In genomic region chr15:69715205-69715604, GRCh38 we compare ENCODE assay signal across 23 cellular contexts.
DNase-seq lines count a peak whose midpoint lies in the region; ATAC-seq, FAIRE-seq and TF ChIP-seq lines count a peak whose summit lies in the region.
"Had no signal": no experiment of that assay in that cellular context is flagged by ENCODE, and none has a peak within 500 bp of the region (broad histone marks: within the 10 kb centered on the region; RNA-seq: fewer than 3 reads in every experiment).

No MANE protein-coding gene starts in this region.

- H4K20me1 ChIP-seq in MM.1S (ENCODE audit: insufficient read depth, low read length) (no peaks in the 10 kb centered on the region), HepG2 (ENCODE audit: insufficient read depth, low read length) (no peaks in the 10 kb centered on the region)

- H3K4me2 ChIP-seq in MM.1S (ENCODE audit: low read depth, low read length) (peak overlapping the region; percentile 47; the same call in 1 of the 2 replicates), HepG2 (ENCODE audit: low read depth, low read length) (no peak overlapping the region)

- no peak for TF ChIP-seq EP300 in HepG2 (IDR thresholded peaks at IDR 0.05; ENCODE audit: low read depth in 2 of 2, low read length in 2 of 2)
- no peak for TF ChIP-seq EP300 in HepG2 (CRISPR knock-in tag; IDR thresholded peaks at IDR 0.05; ENCODE audit: borderline replicate concordance)

- peak overlapping the region; percentile 35 for H3K27ac Mint-ChIP-seq in activated CD4-positive, alpha-beta memory T cell treated with anti-CD3 and anti-CD28 coated beads for 36 hours
- H3K27ac Mint-ChIP-seq in activated CD4-positive, alpha-beta memory T cell treated with anti-CD3 and anti-CD28 coated beads, Interleukin-2, amount 10 ng/mL, durations not matched to agents 7 days and 5 days: no peak overlapping the region
- H3K27ac Mint-ChIP-seq in effector memory CD8-positive, alpha-beta T cell: peak overlapping the region; percentile 88 to 90
- H3K27ac Mint-ChIP-seq in stimulated activated memory B cell treated with anti-CD40 and anti-IgM and Interleukin-4, amounts not matched to agents 10 μg/mL and 1 μg/mL and 100 μg/mL, for 72 hours: peak overlapping the region; percentile 31
- H3K27ac Mint-ChIP-seq: endodermal cell, H9, memory B cell had no signal

- no peak for DNase-seq in activated CD4-positive, alpha-beta memory T cell treated with anti-CD3 and anti-CD28 coated beads for 36 hours
- DNase-seq in activated CD4-positive, alpha-beta memory T cell treated with anti-CD3 and anti-CD28 coated beads, Interleukin-2, amount 10 ng/mL, durations not matched to agents 7 days and 5 days: no peak
- DNase-seq in MM.1S (no peak), HepG2 (ENCODE audit: low spot score) (no peak), upper lobe of right lung (no peak)
- DNase-seq in effector memory CD8-positive, alpha-beta T cell: no peak
- DNase-seq: amniotic stem cell; DMS153; endodermal cell; H9; IMR-90; NCI-H2107; NCI-H446 treated with DMSO at 0.1 percent for 48 hours; stimulated activated CD4-positive, alpha-beta T cell treated with anti-CD3 and anti-CD28 coated beads, Interleukin-4, amount 100 ng/mL, for 24 hours; transverse colon; WERI-Rb-1 had no signal

- intact Hi-C loops in activated CD4-positive, alpha-beta memory T cell treated with anti-CD3 and anti-CD28 coated beads for 36 hours (cut with micrococcal nuclease): loop anchor here (2.0 to 10.0 kb wide), 3 partner anchors 540 to 890 kb away; partner anchors contain the start of gene ANP32A
- intact Hi-C loops in HepG2 (cut with micrococcal nuclease; ENCODE audit: unreplicated experiment): no loop called here
- intact Hi-C loops in upper lobe of right lung (cut with DNase I): no loop called here

- no TSS peak for BruUV-seq in HepG2 (replicated peaks; lab: Mats Ljungman, UMichigan)

- TF ChIP-seq CTCF in MM.1S (IDR thresholded peaks at IDR 0.05; ENCODE audit: low read length): no peak
- TF ChIP-seq CTCF in HepG2 (CRISPR knock-in tag; IDR thresholded peaks at IDR 0.05): no peak
- TF ChIP-seq CTCF in upper lobe of right lung (IDR thresholded peaks at IDR 0.05): no peak

- CTCF ChIA-PET in activated CD4-positive, alpha-beta memory T cell treated with anti-CD3 and anti-CD28 coated beads for 36 hours (lab: Charles Lee): no interaction called here
- CTCF ChIA-PET in activated CD4-positive, alpha-beta memory T cell treated with anti-CD3 and anti-CD28 coated beads, Interleukin-2, amount 10 ng/mL, durations not matched to agents 7 days and 5 days (lab: Charles Lee): no interaction called here
- CTCF ChIA-PET in HepG2 (lab: Yijun Ruan, JAX; ENCODE audit: low intra/inter-chr PET ratio, low total read pairs): no interaction called here

- H2AFZ ChIP-seq in MM.1S (ENCODE audit: low read length) (no peak overlapping the region), HepG2 (ENCODE audit: low read length) (no peak overlapping the region)

- 31% methylated on average over 2 of the region's 2 CpGs for whole genome bisulfite sequencing in HepG2 (ENCODE audit: low lambda C conversion rate)

- no peak for TF ChIP-seq RAD21 in HepG2 (CRISPR knock-in tag; IDR thresholded peaks at IDR 0.05)

- H3K27ac ChIP-seq in MM.1S (ENCODE audit: low read length): no peak overlapping the region
- no peak overlapping the region for H3K27ac ChIP-seq in HepG2 (ENCODE audit: extremely low read length, insufficient read depth, low read length)
- no peak overlapping the region for H3K27ac ChIP-seq in upper lobe of right lung
- H3K27ac ChIP-seq: breast epithelium, coronary artery, transverse colon, WERI-Rb-1 had no signal

- H3K4me3 ChIP-seq in MM.1S (ENCODE audit: low read length) (no peak overlapping the region), HepG2 (replicated peaks in 1 of 3; ENCODE audit: insufficient read depth in 1 of 3, low read depth in 2 of 3, low read length in 3 of 3) (no peak overlapping the region), upper lobe of right lung (no peak overlapping the region)
- H3K4me3 ChIP-seq: breast epithelium, coronary artery, transverse colon had no signal

- no peak for ATAC-seq in effector memory CD8-positive, alpha-beta T cell (replicated peaks)
- ATAC-seq in stimulated activated memory B cell treated with anti-CD40 and anti-IgM and Interleukin-4, amounts not matched to agents 10 μg/mL and 1 μg/mL and 100 μg/mL, for 72 hours: no peak
- ATAC-seq in HG03565 (IDR thresholded peaks at IDR 0.05; ENCODE audit: unreplicated experiment) (no peak), HepG2 (no peak), upper lobe of right lung (no peak)
- ATAC-seq: Panc1 had no signal

- H3K9me2 ChIP-seq in MM.1S (replicated peaks; ENCODE audit: insufficient read depth, low read length): no peaks in the 10 kb centered on the region

- H3F3A ChIP-seq in MM.1S (ENCODE audit: insufficient read depth, low read length): peaks cover 23% of the 10 kb centered on the region

- H3K27me3 ChIP-seq in MM.1S (replicated peaks; ENCODE audit: insufficient read depth, low read length): peaks cover 16% of the 10 kb centered on the region
- peaks cover 0 to 13% of the 10 kb centered on the region in 2 experiments; a peak in 1 of 5 replicates for H3K27me3 ChIP-seq in HepG2 (ENCODE audit: control insufficient read depth in 1 of 2, insufficient read depth in 2 of 2, low read length in 2 of 2)
- H3K27me3 ChIP-seq in upper lobe of right lung: no peaks in the 10 kb centered on the region
- H3K27me3 ChIP-seq: breast epithelium, transverse colon had no signal

- H3K4me1 ChIP-seq in MM.1S (ENCODE audit: low read length) (peaks cover 37% of the 10 kb centered on the region), HepG2 (ENCODE audit: insufficient read depth, low read length) (peaks cover 12% of the 10 kb centered on the region), upper lobe of right lung (peaks cover 19% of the 10 kb centered on the region)
- H3K4me1 ChIP-seq: breast epithelium had no signal

- no peak for TF ChIP-seq POLR2A in HepG2 (IDR thresholded peaks at IDR 0.05; ENCODE audit: insufficient read depth in 1 of 2, low read depth in 2 of 2, low read length in 2 of 2)

- POLR2A ChIA-PET in activated CD4-positive, alpha-beta memory T cell treated with anti-CD3 and anti-CD28 coated beads for 36 hours (lab: Charles Lee): no interaction called here
- POLR2A ChIA-PET in activated CD4-positive, alpha-beta memory T cell treated with anti-CD3 and anti-CD28 coated beads, Interleukin-2, amount 10 ng/mL, durations not matched to agents 7 days and 5 days (lab: Charles Lee): interaction anchor here (1.5 to 3.3 kb wide), 4 partner anchors 9 to 252 kb away, joined by 4 to 38 read pairs (median 6); no protein-coding TSS in a partner anchor
- POLR2A ChIA-PET in HepG2 (lab: Yijun Ruan, JAX): no interaction called here

- no peak overlapping the region for H3K9ac ChIP-seq in MM.1S (ENCODE audit: low read length)
- H3K9ac ChIP-seq in HepG2 (ENCODE audit: insufficient read depth, low read depth, low read length): no peak overlapping the region

- FAIRE-seq in HepG2 (lab: Jason Lieb, UNC): no peak
- FAIRE-seq: G401.6 had no signal

- H3K9me3 ChIP-seq in MM.1S (replicated peaks; ENCODE audit: insufficient read depth, low read length): no peaks in the 10 kb centered on the region
- H3K9me3 ChIP-seq in HepG2 (ENCODE audit: low read length): no peaks in the 10 kb centered on the region
- H3K9me3 ChIP-seq in upper lobe of right lung: no peaks in the 10 kb centered on the region
- H3K9me3 ChIP-seq: breast epithelium, transverse colon had no signal

- peaks cover 3% of the 10 kb centered on the region for H3K27me3 Mint-ChIP-seq in activated CD4-positive, alpha-beta memory T cell treated with anti-CD3 and anti-CD28 coated beads for 36 hours
- H3K27me3 Mint-ChIP-seq in activated CD4-positive, alpha-beta memory T cell treated with anti-CD3 and anti-CD28 coated beads, Interleukin-2, amount 10 ng/mL, durations not matched to agents 7 days and 5 days: peaks cover 52% of the 10 kb centered on the region
- no peaks in the 10 kb centered on the region for H3K27me3 Mint-ChIP-seq in effector memory CD8-positive, alpha-beta T cell
- no peaks in the 10 kb centered on the region for H3K27me3 Mint-ChIP-seq in stimulated activated memory B cell treated with anti-CD40 and anti-IgM and Interleukin-4, amounts not matched to agents 10 μg/mL and 1 μg/mL and 100 μg/mL, for 72 hours
- H3K27me3 Mint-ChIP-seq: memory B cell had no signal

- in situ Hi-C loops in HepG2 (cut with HindIII; ENCODE audit: extremely low pct_ligation_motif_present, low pct_unique_long_range_greater_than_20kb): no loop called here

- no peaks in the 10 kb centered on the region for H3K36me3 ChIP-seq in MM.1S (replicated peaks; ENCODE audit: insufficient read depth, low read length)
- H3K36me3 ChIP-seq in HepG2 (replicated peaks in 1 of 2; ENCODE audit: control insufficient read depth in 1 of 2, insufficient read depth in 2 of 2, low read length in 2 of 2): no peaks in the 10 kb centered on the region
- H3K36me3 ChIP-seq in upper lobe of right lung: no peaks in the 10 kb centered on the region
- H3K36me3 ChIP-seq: breast epithelium, transverse colon, WERI-Rb-1 had no signal

- H3K4me3 Mint-ChIP-seq in activated CD4-positive, alpha-beta memory T cell treated with anti-CD3 and anti-CD28 coated beads for 36 hours: no peak overlapping the region
- no peak overlapping the region for H3K4me3 Mint-ChIP-seq in activated CD4-positive, alpha-beta memory T cell treated with anti-CD3 and anti-CD28 coated beads, Interleukin-2, amount 10 ng/mL, durations not matched to agents 7 days and 5 days
- H3K4me3 Mint-ChIP-seq in effector memory CD8-positive, alpha-beta T cell: peak overlapping the region; percentile 53 to 69
- H3K4me3 Mint-ChIP-seq in stimulated activated memory B cell treated with anti-CD40 and anti-IgM and Interleukin-4, amounts not matched to agents 10 μg/mL and 1 μg/mL and 100 μg/mL, for 72 hours: no peak overlapping the region
- H3K4me3 Mint-ChIP-seq: endodermal cell, H9, memory B cell had no signal

- H3K4me1 Mint-ChIP-seq in activated CD4-positive, alpha-beta memory T cell treated with anti-CD3 and anti-CD28 coated beads for 36 hours (ENCODE audit: low read depth): peaks cover 74% of the 10 kb centered on the region
- peaks cover 66% of the 10 kb centered on the region for H3K4me1 Mint-ChIP-seq in activated CD4-positive, alpha-beta memory T cell treated with anti-CD3 and anti-CD28 coated beads, Interleukin-2, amount 10 ng/mL, durations not matched to agents 7 days and 5 days
- H3K4me1 Mint-ChIP-seq in effector memory CD8-positive, alpha-beta T cell (ENCODE audit: low read depth in 2 of 2): peaks cover 71 to 85% of the 10 kb centered on the region in 2 donors
- peaks cover 51% of the 10 kb centered on the region for H3K4me1 Mint-ChIP-seq in stimulated activated memory B cell treated with anti-CD40 and anti-IgM and Interleukin-4, amounts not matched to agents 10 μg/mL and 1 μg/mL and 100 μg/mL, for 72 hours
- H3K4me1 Mint-ChIP-seq: endodermal cell had no signal

- no peaks in the 10 kb centered on the region for H3K9me3 Mint-ChIP-seq in activated CD4-positive, alpha-beta memory T cell treated with anti-CD3 and anti-CD28 coated beads for 36 hours
- H3K9me3 Mint-ChIP-seq in activated CD4-positive, alpha-beta memory T cell treated with anti-CD3 and anti-CD28 coated beads, Interleukin-2, amount 10 ng/mL, durations not matched to agents 7 days and 5 days: peaks cover 6% of the 10 kb centered on the region
- no peaks in the 10 kb centered on the region for H3K9me3 Mint-ChIP-seq in effector memory CD8-positive, alpha-beta T cell
- no peaks in the 10 kb centered on the region for H3K9me3 Mint-ChIP-seq in stimulated activated memory B cell treated with anti-CD40 and anti-IgM and Interleukin-4, amounts not matched to agents 10 μg/mL and 1 μg/mL and 100 μg/mL, for 72 hours
- H3K9me3 Mint-ChIP-seq: endodermal cell, H9, memory B cell had no signal

- no peaks in the 10 kb centered on the region for H3K79me2 ChIP-seq in MM.1S (ENCODE audit: low read length)
- H3K79me2 ChIP-seq in HepG2 (ENCODE audit: insufficient read depth, low read length): no peaks in the 10 kb centered on the region

- H3K36me3 Mint-ChIP-seq in activated CD4-positive, alpha-beta memory T cell treated with anti-CD3 and anti-CD28 coated beads for 36 hours: peaks cover 6% of the 10 kb centered on the region
- H3K36me3 Mint-ChIP-seq in activated CD4-positive, alpha-beta memory T cell treated with anti-CD3 and anti-CD28 coated beads, Interleukin-2, amount 10 ng/mL, durations not matched to agents 7 days and 5 days (ENCODE audit: low read depth): peaks cover 7% of the 10 kb centered on the region
- peaks cover 9% of the 10 kb centered on the region for H3K36me3 Mint-ChIP-seq in effector memory CD8-positive, alpha-beta T cell (ENCODE audit: insufficient read depth)
- H3K36me3 Mint-ChIP-seq in stimulated activated memory B cell treated with anti-CD40 and anti-IgM and Interleukin-4, amounts not matched to agents 10 μg/mL and 1 μg/mL and 100 μg/mL, for 72 hours: no peaks in the 10 kb centered on the region
- H3K36me3 Mint-ChIP-seq: memory B cell had no signal

Comparison
In these comparisons a context has a peak if more than half of its experiments do, and no peak if none do; other contexts are left out.
1. H3K4me3 Mint-ChIP-seq: peak in effector memory CD8-positive, alpha-beta T cell (2 of 2); none in activated CD4-positive, alpha-beta memory T cell treated with anti-CD3 and anti-CD28 coated beads for 36 hours (single experiment), activated CD4-positive, alpha-beta memory T cell treated with anti-CD3 and anti-CD28 coated beads, Interleukin-2, amount 10 ng/mL, durations not matched to agents 7 days and 5 days (single experiment) and stimulated activated memory B cell treated with anti-CD40 and anti-IgM and Interleukin-4, amounts not matched to agents 10 μg/mL and 1 μg/mL and 100 μg/mL, for 72 hours (single experiment).